1 cellular context compared by ENCODE assay signal in genomic region chr1:155609515-155610256, GRCh38.
A peak's percentile ranks its signal among the peaks of the same experiment; 100 is the strongest.
TF ChIP-seq lines count a peak whose summit lies in the region.

TSS of gene MSTO1 (plus strand) at chr1:155610218. CDS start at chr1:155610249, 31 bp downstream.

TF ChIP-seq in HEK293, 187 proteins besides CTCF, POLR2A, EP300 and RAD21 (continued from another document):
- peak; percentile 95 for TF ChIP-seq ZXDB (tag by site-specific recombination; IDR thresholded peaks at IDR 0.05)
- TF ChIP-seq GLIS1 (tag by site-specific recombination; IDR thresholded peaks at IDR 0.05): 0 out of 2 replicates have a peak, but pooled peaks have one; percentile 5
- peak; percentile 87 for TF ChIP-seq PRDM10 (tag by site-specific recombination; IDR thresholded peaks at IDR 0.05)
- TF ChIP-seq ZNF366 (tag by site-specific recombination; conservative IDR thresholded peaks at IDR 0.05): peak; percentile 25; the same call in 1 of the 2 replicates
- TF ChIP-seq ZNF175 (tag by site-specific recombination; IDR thresholded peaks at IDR 0.05): no peak
- TF ChIP-seq, protein P1, sequence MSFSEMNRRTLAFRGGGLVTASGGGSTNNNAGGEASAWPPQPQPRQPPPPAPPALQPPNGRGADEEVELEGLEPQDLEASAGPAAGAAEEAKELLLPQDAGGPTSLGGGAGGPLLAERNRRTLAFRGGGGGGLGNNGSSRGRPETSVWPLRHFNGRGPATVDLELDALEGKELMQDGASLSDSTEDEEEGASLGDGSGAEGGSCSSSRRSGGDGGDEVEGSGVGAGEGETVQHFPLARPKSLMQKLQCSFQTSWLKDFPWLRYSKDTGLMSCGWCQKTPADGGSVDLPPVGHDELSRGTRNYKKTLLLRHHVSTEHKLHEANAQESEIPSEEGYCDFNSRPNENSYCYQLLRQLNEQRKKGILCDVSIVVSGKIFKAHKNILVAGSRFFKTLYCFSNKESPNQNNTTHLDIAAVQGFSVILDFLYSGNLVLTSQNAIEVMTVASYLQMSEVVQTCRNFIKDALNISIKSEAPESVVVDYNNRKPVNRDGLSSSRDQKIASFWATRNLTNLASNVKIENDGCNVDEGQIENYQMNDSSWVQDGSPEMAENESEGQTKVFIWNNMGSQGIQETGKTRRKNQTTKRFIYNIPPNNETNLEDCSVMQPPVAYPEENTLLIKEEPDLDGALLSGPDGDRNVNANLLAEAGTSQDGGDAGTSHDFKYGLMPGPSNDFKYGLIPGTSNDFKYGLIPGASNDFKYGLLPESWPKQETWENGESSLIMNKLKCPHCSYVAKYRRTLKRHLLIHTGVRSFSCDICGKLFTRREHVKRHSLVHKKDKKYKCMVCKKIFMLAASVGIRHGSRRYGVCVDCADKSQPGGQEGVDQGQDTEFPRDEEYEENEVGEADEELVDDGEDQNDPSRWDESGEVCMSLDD (tag by site-specific recombination; IDR thresholded peaks at IDR 0.05): no peak
- no peak for TF ChIP-seq ZNF514 (tag by site-specific recombination; IDR thresholded peaks at IDR 0.05)
- no peak for TF ChIP-seq ZNF664 (tag by site-specific recombination; IDR thresholded peaks at IDR 0.05)
- TF ChIP-seq SP3 (tag by site-specific recombination; IDR thresholded peaks at IDR 0.05): peak; percentile 63
- TF ChIP-seq KLF9 (tag by site-specific recombination; IDR thresholded peaks at IDR 0.05; ENCODE audit: low read depth): peak; percentile 82
- TF ChIP-seq IKZF3 (tag by site-specific recombination; IDR thresholded peaks at IDR 0.05): peak; percentile 95
- TF ChIP-seq ZNF24 (tag by site-specific recombination; IDR thresholded peaks at IDR 0.05): peak; percentile 66
- TF ChIP-seq MZF1 (tag by site-specific recombination; IDR thresholded peaks at IDR 0.05; ENCODE audit: borderline replicate concordance): no peak
- TF ChIP-seq TRIM28 (IDR thresholded peaks at IDR 0.05; ENCODE audit: borderline replicate concordance, low read length): no peak
- TF ChIP-seq BCL11A (tag by site-specific recombination; IDR thresholded peaks at IDR 0.05; ENCODE audit: low read depth): no peak
- TF ChIP-seq ZNF341 (tag by site-specific recombination; IDR thresholded peaks at IDR 0.05; ENCODE audit: low read depth): peak; percentile 68; the same call in 1 of the 2 replicates
- peak; percentile 50; the same call in 1 of the 2 replicates for TF ChIP-seq KLF1 (tag by site-specific recombination; IDR thresholded peaks at IDR 0.05)
- TF ChIP-seq ZNF501 (tag by site-specific recombination; IDR thresholded peaks at IDR 0.05): peak; percentile 82; the same call in 1 of the 2 replicates
- no peak for TF ChIP-seq OSR2 (tag by site-specific recombination; IDR thresholded peaks at IDR 0.05)
- TF ChIP-seq ZNF10 (tag by site-specific recombination; IDR thresholded peaks at IDR 0.05): 0 out of 2 replicates have a peak, but pooled peaks have one; percentile 26
- no peak for TF ChIP-seq ZNF48 (tag by site-specific recombination; IDR thresholded peaks at IDR 0.05)
- peak; percentile 89 for TF ChIP-seq SP2 (tag by site-specific recombination; IDR thresholded peaks at IDR 0.05)
- TF ChIP-seq, protein P2, sequence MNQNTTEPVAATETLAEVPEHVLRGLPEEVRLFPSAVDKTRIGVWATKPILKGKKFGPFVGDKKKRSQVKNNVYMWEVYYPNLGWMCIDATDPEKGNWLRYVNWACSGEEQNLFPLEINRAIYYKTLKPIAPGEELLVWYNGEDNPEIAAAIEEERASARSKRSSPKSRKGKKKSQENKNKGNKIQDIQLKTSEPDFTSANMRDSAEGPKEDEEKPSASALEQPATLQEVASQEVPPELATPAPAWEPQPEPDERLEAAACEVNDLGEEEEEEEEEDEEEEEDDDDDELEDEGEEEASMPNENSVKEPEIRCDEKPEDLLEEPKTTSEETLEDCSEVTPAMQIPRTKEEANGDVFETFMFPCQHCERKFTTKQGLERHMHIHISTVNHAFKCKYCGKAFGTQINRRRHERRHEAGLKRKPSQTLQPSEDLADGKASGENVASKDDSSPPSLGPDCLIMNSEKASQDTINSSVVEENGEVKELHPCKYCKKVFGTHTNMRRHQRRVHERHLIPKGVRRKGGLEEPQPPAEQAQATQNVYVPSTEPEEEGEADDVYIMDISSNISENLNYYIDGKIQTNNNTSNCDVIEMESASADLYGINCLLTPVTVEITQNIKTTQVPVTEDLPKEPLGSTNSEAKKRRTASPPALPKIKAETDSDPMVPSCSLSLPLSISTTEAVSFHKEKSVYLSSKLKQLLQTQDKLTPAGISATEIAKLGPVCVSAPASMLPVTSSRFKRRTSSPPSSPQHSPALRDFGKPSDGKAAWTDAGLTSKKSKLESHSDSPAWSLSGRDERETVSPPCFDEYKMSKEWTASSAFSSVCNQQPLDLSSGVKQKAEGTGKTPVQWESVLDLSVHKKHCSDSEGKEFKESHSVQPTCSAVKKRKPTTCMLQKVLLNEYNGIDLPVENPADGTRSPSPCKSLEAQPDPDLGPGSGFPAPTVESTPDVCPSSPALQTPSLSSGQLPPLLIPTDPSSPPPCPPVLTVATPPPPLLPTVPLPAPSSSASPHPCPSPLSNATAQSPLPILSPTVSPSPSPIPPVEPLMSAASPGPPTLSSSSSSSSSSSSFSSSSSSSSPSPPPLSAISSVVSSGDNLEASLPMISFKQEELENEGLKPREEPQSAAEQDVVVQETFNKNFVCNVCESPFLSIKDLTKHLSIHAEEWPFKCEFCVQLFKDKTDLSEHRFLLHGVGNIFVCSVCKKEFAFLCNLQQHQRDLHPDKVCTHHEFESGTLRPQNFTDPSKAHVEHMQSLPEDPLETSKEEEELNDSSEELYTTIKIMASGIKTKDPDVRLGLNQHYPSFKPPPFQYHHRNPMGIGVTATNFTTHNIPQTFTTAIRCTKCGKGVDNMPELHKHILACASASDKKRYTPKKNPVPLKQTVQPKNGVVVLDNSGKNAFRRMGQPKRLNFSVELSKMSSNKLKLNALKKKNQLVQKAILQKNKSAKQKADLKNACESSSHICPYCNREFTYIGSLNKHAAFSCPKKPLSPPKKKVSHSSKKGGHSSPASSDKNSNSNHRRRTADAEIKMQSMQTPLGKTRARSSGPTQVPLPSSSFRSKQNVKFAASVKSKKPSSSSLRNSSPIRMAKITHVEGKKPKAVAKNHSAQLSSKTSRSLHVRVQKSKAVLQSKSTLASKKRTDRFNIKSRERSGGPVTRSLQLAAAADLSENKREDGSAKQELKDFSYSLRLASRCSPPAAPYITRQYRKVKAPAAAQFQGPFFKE (tag by site-specific recombination; IDR thresholded peaks at IDR 0.05; ENCODE audit: borderline replicate concordance): no peak
- peak; percentile 34; the same call in 1 of the 2 replicates for TF ChIP-seq ZBTB20 (tag by site-specific recombination; IDR thresholded peaks at IDR 0.05)
- TF ChIP-seq ZBTB8A (tag by site-specific recombination; IDR thresholded peaks at IDR 0.05): peak; percentile 33; the same call in 1 of the 2 replicates
- TF ChIP-seq, protein P3, sequence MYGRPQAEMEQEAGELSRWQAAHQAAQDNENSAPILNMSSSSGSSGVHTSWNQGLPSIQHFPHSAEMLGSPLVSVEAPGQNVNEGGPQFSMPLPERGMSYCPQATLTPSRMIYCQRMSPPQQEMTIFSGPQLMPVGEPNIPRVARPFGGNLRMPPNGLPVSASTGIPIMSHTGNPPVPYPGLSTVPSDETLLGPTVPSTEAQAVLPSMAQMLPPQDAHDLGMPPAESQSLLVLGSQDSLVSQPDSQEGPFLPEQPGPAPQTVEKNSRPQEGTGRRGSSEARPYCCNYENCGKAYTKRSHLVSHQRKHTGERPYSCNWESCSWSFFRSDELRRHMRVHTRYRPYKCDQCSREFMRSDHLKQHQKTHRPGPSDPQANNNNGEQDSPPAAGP (tag by site-specific recombination; IDR thresholded peaks at IDR 0.05): 0 out of 2 replicates have a peak, but pooled peaks have one; percentile 14
- TF ChIP-seq SP7 (tag by site-specific recombination; IDR thresholded peaks at IDR 0.05): no peak
- TF ChIP-seq ZSCAN16 (tag by site-specific recombination; IDR thresholded peaks at IDR 0.05): no peak
- no peak for TF ChIP-seq ZNF830 (tag by site-specific recombination; IDR thresholded peaks at IDR 0.05; ENCODE audit: low read depth)
- peak; percentile 96 for TF ChIP-seq SCRT2 (tag by site-specific recombination; IDR thresholded peaks at IDR 0.05)
- TF ChIP-seq ZNF660 (tag by site-specific recombination; IDR thresholded peaks at IDR 0.05): peak; percentile 37; the same call in 1 of the 2 replicates
- TF ChIP-seq ZNF561 (tag by site-specific recombination; IDR thresholded peaks at IDR 0.05; ENCODE audit: borderline replicate concordance): peak; percentile 55; the same call in 1 of the 2 replicates
- no peak for TF ChIP-seq KLF16 (tag by site-specific recombination; IDR thresholded peaks at IDR 0.05)
- peak; percentile 61; the same call in 1 of the 2 replicates for TF ChIP-seq ZNF394 (tag by site-specific recombination; IDR thresholded peaks at IDR 0.05; ENCODE audit: borderline replicate concordance)
- TF ChIP-seq ZNF335 (tag by site-specific recombination; conservative IDR thresholded peaks at IDR 0.05): peak; percentile 83
- TF ChIP-seq, protein P4, sequence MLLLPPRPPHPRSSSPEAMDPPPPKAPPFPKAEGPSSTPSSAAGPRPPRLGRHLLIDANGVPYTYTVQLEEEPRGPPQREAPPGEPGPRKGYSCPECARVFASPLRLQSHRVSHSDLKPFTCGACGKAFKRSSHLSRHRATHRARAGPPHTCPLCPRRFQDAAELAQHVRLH (tag by site-specific recombination; IDR thresholded peaks at IDR 0.05): no peak
- TF ChIP-seq ZNF629 (tag by site-specific recombination; IDR thresholded peaks at IDR 0.05): peak; percentile 38; the same call in 1 of the 2 replicates
- TF ChIP-seq ZBTB48 (tag by site-specific recombination; IDR thresholded peaks at IDR 0.05): 0 out of 2 replicates have a peak, but pooled peaks have one; percentile 15
- TF ChIP-seq, protein P5, sequence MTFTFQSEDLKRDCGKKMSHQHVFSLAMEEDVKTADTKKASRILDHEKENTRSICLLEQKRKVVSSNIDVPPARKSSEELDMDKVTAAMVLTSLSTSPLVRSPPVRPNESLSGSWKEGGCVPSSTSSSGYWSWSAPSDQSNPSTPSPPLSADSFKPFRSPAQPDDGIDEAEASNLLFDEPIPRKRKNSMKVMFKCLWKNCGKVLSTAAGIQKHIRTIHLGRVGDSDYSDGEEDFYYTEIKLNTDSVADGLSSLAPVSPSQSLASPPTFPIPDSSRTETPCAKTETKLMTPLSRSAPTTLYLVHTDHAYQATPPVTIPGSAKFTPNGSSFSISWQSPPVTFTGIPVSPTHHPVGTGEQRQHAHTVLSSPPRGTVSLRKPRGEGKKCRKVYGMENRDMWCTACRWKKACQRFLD (tag by site-specific recombination; IDR thresholded peaks at IDR 0.05): no peak
- no peak for TF ChIP-seq ZNF488 (tag by site-specific recombination; IDR thresholded peaks at IDR 0.05)
- TF ChIP-seq YY1 (tag by site-specific recombination; IDR thresholded peaks at IDR 0.05): no peak
- no peak for TF ChIP-seq ZEB2 (tag by site-specific recombination; IDR thresholded peaks at IDR 0.05)
- peak; percentile 54; the same call in 1 of the 2 replicates for TF ChIP-seq ZSCAN30 (tag by site-specific recombination; IDR thresholded peaks at IDR 0.05)
